In the genomic region with DNA sequence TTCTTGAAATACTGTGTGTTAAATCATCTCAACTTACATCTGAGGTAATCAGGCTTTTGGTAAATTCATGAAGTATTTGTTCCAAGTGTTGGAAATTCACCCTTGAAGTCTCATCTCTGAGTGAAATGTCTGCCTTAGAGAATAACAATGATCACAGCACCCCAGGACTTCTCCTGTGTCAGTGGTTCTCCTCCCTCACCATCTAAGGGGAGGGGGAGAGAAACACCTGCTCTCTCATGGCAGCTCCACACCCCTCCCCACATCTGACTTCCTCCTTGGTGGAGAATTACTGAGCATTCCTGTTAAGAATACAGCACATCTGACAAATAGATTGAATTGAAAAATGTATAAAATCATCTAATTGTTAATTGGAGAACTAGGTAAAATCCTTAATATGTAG, we compare ENCODE assay signal across 25 cellular contexts.
DNase-seq lines count a peak whose midpoint lies in the region; ATAC-seq, FAIRE-seq and TF ChIP-seq lines count a peak whose summit lies in the region.
"Had no signal": no experiment of that assay in that cellular context is flagged by ENCODE, and none has a peak within 500 bp of the region (broad histone marks: within the 10 kb centered on the region; RNA-seq: fewer than 3 reads in every experiment).

No MANE protein-coding gene starts in this region.

- DNase-seq in T-helper 1 cell (no peak), A549 (ENCODE audit: low read depth in 1 of 2, low spot score in 1 of 2) (no peak), NCI-H2171 (lab: John Stamatoyannopoulos, UW) (peak; percentile 5), type B pancreatic cell (ENCODE audit: extremely low spot score, unreplicated experiment) (no peak)
- DNase-seq: AML-193; amniotic stem cell; effector CD8-positive, alpha-beta T cell; erythroblast; foreskin fibroblast; GOT3; left lung; mesendoderm; NCI-H1105 treated with DMSO at 0.1 percent for 48 hours; NCI-H748 treated with DMSO at 0.1 percent for 48 hours; stimulated activated CD4-positive, alpha-beta T cell treated with anti-CD3 and anti-CD28 coated beads, Interleukin-2, amount 100 ng/mL, for 24 hours; T-helper 9 cell had no signal

- H3K36me3 Mint-ChIP-seq in T-helper 1 cell treated with Interleukin-12 subunit alpha and Interleukin-12 subunit beta and Interleukin-4 antibody, amounts not matched to agents 30 μg/mL and 1 μg/mL, for 36 hours (ENCODE audit: low read depth) = peaks cover 29% of the 10 kb centered on the region
- peaks cover 8% of the 10 kb centered on the region for H3K36me3 Mint-ChIP-seq in activated naive CD8-positive, alpha-beta T cell
- H3K36me3 Mint-ChIP-seq in type B pancreatic cell = no peaks in the 10 kb centered on the region
- H3K36me3 Mint-ChIP-seq: IgD-negative memory B cell had no signal

- POLR2A ChIA-PET in A549 (lab: Yijun Ruan, JAX) = no interaction called here

- no peaks in the 10 kb centered on the region for H3K4me1 ChIP-seq in A549
- H3K4me1 ChIP-seq: left lung had no signal

- H3K4me2 ChIP-seq in A549 = no peak overlapping the region
- H3K4me2 ChIP-seq: smooth muscle cell had no signal

- no peak overlapping the region for H3K27ac ChIP-seq in A549
- H3K27ac ChIP-seq: left lung, SK-N-MC had no signal

- H3K4me1 Mint-ChIP-seq in T-helper 1 cell treated with Interleukin-12 subunit alpha and Interleukin-12 subunit beta and Interleukin-4 antibody, amounts not matched to agents 30 μg/mL and 1 μg/mL, for 36 hours (ENCODE audit: low read depth) = peaks cover 72% of the 10 kb centered on the region
- H3K4me1 Mint-ChIP-seq in activated naive CD8-positive, alpha-beta T cell (ENCODE audit: low read depth) = peaks cover 77% of the 10 kb centered on the region
- no peaks in the 10 kb centered on the region for H3K4me1 Mint-ChIP-seq in type B pancreatic cell (ENCODE audit: unreplicated experiment)
- H3K4me1 Mint-ChIP-seq: IgD-negative memory B cell had no signal

- peaks cover 8% of the 10 kb centered on the region for H3K9me3 Mint-ChIP-seq in T-helper 1 cell treated with Interleukin-12 subunit alpha and Interleukin-12 subunit beta and Interleukin-4 antibody, amounts not matched to agents 30 μg/mL and 1 μg/mL, for 36 hours
- H3K9me3 Mint-ChIP-seq in activated naive CD8-positive, alpha-beta T cell (ENCODE audit: low read depth) = peaks cover 3% of the 10 kb centered on the region
- no peaks in the 10 kb centered on the region for H3K9me3 Mint-ChIP-seq in type B pancreatic cell
- H3K9me3 Mint-ChIP-seq: activated T-helper 17 cell treated with anti-CD3 and anti-CD28 coated beads, Interleukin-2, amount 50 U/mL, for 72 hours; IgD-negative memory B cell had no signal

- no peaks in the 10 kb centered on the region for H3K27me3 Mint-ChIP-seq in T-helper 1 cell treated with Interleukin-12 subunit alpha and Interleukin-12 subunit beta and Interleukin-4 antibody, amounts not matched to agents 30 μg/mL and 1 μg/mL, for 36 hours (ENCODE audit: low read depth)
- no peaks in the 10 kb centered on the region for H3K27me3 Mint-ChIP-seq in activated naive CD8-positive, alpha-beta T cell
- H3K27me3 Mint-ChIP-seq in type B pancreatic cell = no peaks in the 10 kb centered on the region
- H3K27me3 Mint-ChIP-seq: activated T-helper 17 cell treated with anti-CD3 and anti-CD28 coated beads, Interleukin-2, amount 50 U/mL, for 72 hours; IgD-negative memory B cell had no signal

- no peak for TF ChIP-seq POLR2A in A549 (IDR thresholded peaks at IDR 0.05; ENCODE audit: low read length)

- ATAC-seq in A549 (no peak), GM18498 (IDR thresholded peaks at IDR 0.05; ENCODE audit: unreplicated experiment) (no peak), HG03378 (IDR thresholded peaks at IDR 0.05; ENCODE audit: unreplicated experiment) (no peak)
- ATAC-seq: activated T-helper 17 cell treated with anti-CD3 and anti-CD28 coated beads, Interleukin-2, amount 50 U/mL, for 72 hours; left lung had no signal

- H3K4me3 Mint-ChIP-seq in T-helper 1 cell treated with Interleukin-12 subunit alpha and Interleukin-12 subunit beta and Interleukin-4 antibody, amounts not matched to agents 30 μg/mL and 1 μg/mL, for 36 hours = no peak overlapping the region
- peak overlapping the region; percentile 25 for H3K4me3 Mint-ChIP-seq in activated naive CD8-positive, alpha-beta T cell
- H3K4me3 Mint-ChIP-seq in type B pancreatic cell = no peak overlapping the region
- H3K4me3 Mint-ChIP-seq: IgD-negative memory B cell had no signal

- no peaks in the 10 kb centered on the region for H3K9me3 ChIP-seq in A549
- H3K9me3 ChIP-seq: left lung had no signal

- CTCF ChIA-PET in A549 (lab: Yijun Ruan, JAX) = no interaction called here

- TF ChIP-seq EP300 in A549 (IDR thresholded peaks at IDR 0.05) = no peak

- no peak for TF ChIP-seq RAD21 in A549 (conservative IDR thresholded peaks at IDR 0.05 in 1 of 2, IDR thresholded peaks at IDR 0.05 in 1 of 2)

- H3K4me3 ChIP-seq in A549 = no peak overlapping the region
- H3K4me3 ChIP-seq: left lung, SK-N-MC, smooth muscle cell had no signal

- peak overlapping the region; percentile 98 for H3K27ac Mint-ChIP-seq in T-helper 1 cell treated with Interleukin-12 subunit alpha and Interleukin-12 subunit beta and Interleukin-4 antibody, amounts not matched to agents 30 μg/mL and 1 μg/mL, for 36 hours
- H3K27ac Mint-ChIP-seq in activated naive CD8-positive, alpha-beta T cell = peak overlapping the region; percentile 97
- no peak overlapping the region for H3K27ac Mint-ChIP-seq in type B pancreatic cell

- no peak for TF ChIP-seq CTCF in A549 (IDR thresholded peaks at IDR 0.05)
- no peak for TF ChIP-seq CTCF in type B pancreatic cell (conservative IDR thresholded peaks at IDR 0.05)

- FAIRE-seq in A549 (lab: Jason Lieb, UNC) = peak; percentile 61
- FAIRE-seq: urothelium cell line had no signal

TF ChIP-seq in A549, 52 proteins besides CTCF, POLR2A, EP300 and RAD21:
- TF ChIP-seq SREBF2 (IDR thresholded peaks at IDR 0.05) = no peak
- no peak for TF ChIP-seq ZSCAN20 (CRISPR knock-in tag; IDR thresholded peaks at IDR 0.05)
- TF ChIP-seq, protein P1, sequence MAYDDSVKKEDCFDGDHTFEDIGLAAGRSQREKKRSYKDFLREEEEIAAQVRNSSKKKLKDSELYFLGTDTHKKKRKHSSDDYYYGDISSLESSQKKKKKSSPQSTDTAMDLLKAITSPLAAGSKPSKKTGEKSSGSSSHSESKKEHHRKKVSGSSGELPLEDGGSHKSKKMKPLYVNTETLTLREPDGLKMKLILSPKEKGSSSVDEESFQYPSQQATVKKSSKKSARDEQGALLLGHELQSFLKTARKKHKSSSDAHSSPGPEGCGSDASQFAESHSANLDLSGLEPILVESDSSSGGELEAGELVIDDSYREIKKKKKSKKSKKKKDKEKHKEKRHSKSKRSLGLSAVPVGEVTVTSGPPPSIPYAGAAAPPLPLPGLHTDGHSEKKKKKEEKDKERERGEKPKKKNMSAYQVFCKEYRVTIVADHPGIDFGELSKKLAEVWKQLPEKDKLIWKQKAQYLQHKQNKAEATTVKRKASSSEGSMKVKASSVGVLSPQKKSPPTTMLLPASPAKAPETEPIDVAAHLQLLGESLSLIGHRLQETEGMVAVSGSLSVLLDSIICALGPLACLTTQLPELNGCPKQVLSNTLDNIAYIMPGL (CRISPR knock-in tag; IDR thresholded peaks at IDR 0.05; ENCODE audit: borderline replicate concordance) = no peak
- no peak for TF ChIP-seq CBX2 (IDR thresholded peaks at IDR 0.05; ENCODE audit: borderline replicate concordance, low read depth)
- TF ChIP-seq MAFK (IDR thresholded peaks at IDR 0.05; ENCODE audit: partially characterized antibody) = no peak
- TF ChIP-seq NPAS2 (CRISPR knock-in tag; IDR thresholded peaks at IDR 0.05; ENCODE audit: borderline replicate concordance) = no peak
- TF ChIP-seq HOXA7 (CRISPR knock-in tag; IDR thresholded peaks at IDR 0.05) = no peak
- no peak for TF ChIP-seq CHD4 (IDR thresholded peaks at IDR 0.05; ENCODE audit: borderline replicate concordance)
- TF ChIP-seq POLR2AphosphoS2 (conservative IDR thresholded peaks at IDR 0.05; ENCODE audit: low read length) = no peak
- no peak for TF ChIP-seq EHMT2 (IDR thresholded peaks at IDR 0.05; ENCODE audit: low read depth)
